In the genomic region with DNA sequence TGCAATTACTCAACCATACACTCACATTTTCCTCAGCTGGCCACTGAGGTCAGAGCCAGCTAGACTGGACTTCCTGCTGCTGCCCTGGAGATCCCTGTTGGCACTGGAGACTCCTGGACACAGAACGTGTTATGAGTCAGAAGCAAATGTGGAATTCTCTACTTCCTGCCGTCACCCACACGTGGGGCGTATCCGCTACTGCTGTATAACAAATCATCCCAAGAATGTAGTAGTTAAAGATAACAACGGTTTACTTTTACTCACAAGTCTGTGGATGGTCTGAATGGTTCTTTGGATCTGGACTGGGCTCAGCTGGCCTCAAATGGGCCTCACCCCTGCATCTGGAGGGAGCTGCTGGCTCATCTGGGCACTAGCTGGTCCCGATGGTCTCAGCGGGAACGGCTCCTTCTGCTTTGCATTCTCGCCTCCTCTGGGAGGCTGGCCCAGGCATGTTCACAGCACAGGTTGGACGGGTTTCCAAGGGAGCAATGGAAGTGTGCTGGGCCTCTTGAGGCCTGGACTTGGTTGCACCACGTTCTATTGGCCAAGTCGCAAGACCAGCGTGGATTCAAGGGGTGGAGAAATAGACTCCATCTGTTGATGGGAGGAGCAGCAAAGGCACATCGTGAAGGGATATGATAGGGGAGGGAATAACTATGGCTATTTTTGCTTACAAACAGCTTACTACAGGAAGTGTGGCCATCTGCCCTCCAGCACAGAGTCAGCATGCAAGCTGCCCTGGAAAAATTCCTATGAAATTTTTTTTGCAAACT, we compare ENCODE assay signal across 8 cellular contexts.
DNase-seq lines count a peak whose midpoint lies in the region; TF ChIP-seq lines count a peak whose summit lies in the region.

No MANE protein-coding gene starts in this region.

- H3K27ac ChIP-seq in hepatocyte (peak overlapping the region; percentile 83), suprapubic skin (peak overlapping the region; percentile 86)

- no peak for TF ChIP-seq EP300 in suprapubic skin (IDR thresholded peaks at IDR 0.05)

- no peaks in the 10 kb centered on the region for H3K9me2 ChIP-seq in hepatocyte (replicated peaks; ENCODE audit: insufficient read depth)

- no peaks in the 10 kb centered on the region for H3K27me3 ChIP-seq in hepatocyte
- H3K27me3 ChIP-seq in suprapubic skin: no peaks in the 10 kb centered on the region

- no peaks in the 10 kb centered on the region for H4K20me1 ChIP-seq in hepatocyte (ENCODE audit: insufficient read depth, poor library complexity, severe bottlenecking)

- H3K9me3 ChIP-seq in hepatocyte (ENCODE audit: low read depth) (no peaks in the 10 kb centered on the region), suprapubic skin (no peaks in the 10 kb centered on the region)

- no peak overlapping the region for H2AFZ ChIP-seq in hepatocyte

- TF ChIP-seq POLR2A in suprapubic skin (IDR thresholded peaks at IDR 0.05): no peak

- no peak for TF ChIP-seq CTCF in hepatocyte (IDR thresholded peaks at IDR 0.05; ENCODE audit: poor library complexity)
- TF ChIP-seq CTCF in suprapubic skin (IDR thresholded peaks at IDR 0.05): no peak

- DNase-seq in H4 (ENCODE audit: low spot score): peak; percentile 81
- DNase-seq in astrocyte of the hippocampus (ENCODE audit: low read depth, low spot score): peak; percentile 91
- peak; percentile 68 for DNase-seq in hepatocyte (ENCODE audit: low spot score)
- peak in 1 of 2 donors; percentile 89 for DNase-seq in suprapubic skin (ENCODE audit: low spot score in 2 of 2)
- no peak for DNase-seq in stimulated activated CD8-positive, alpha-beta memory T cell treated with anti-CD3 and anti-CD28 coated beads, Interleukin-4, amount 100 ng/mL, for 48 hours
- no peak for DNase-seq in D341Med (ENCODE audit: low spot score)
- DNase-seq in central memory CD4-positive, alpha-beta T cell: no peak
- DNase-seq in NCI-H1694 treated with DMSO at 0.1 percent for 48 hours (lab: John Stamatoyannopoulos, UW): no peak

- no peaks in the 10 kb centered on the region for H3K79me2 ChIP-seq in hepatocyte

- H3K4me1 ChIP-seq in hepatocyte (ENCODE audit: insufficient read depth): peaks cover 13% of the 10 kb centered on the region
- H3K4me1 ChIP-seq in suprapubic skin: peaks cover 31% of the 10 kb centered on the region

- 70% methylated on average over 15 of the region's 15 CpGs for whole genome bisulfite sequencing in hepatocyte (ENCODE audit: low lambda C conversion rate, missing lambda C conversion rate)
- 48% methylated on average over 15 of the region's 15 CpGs for WGBS in suprapubic skin

- H3K4me3 ChIP-seq in hepatocyte (no peak overlapping the region), suprapubic skin (no peak overlapping the region)

- no peaks in the 10 kb centered on the region for H3K36me3 ChIP-seq in hepatocyte (replicated peaks; ENCODE audit: insufficient read depth, low read depth)
- H3K36me3 ChIP-seq in suprapubic skin: no peaks in the 10 kb centered on the region

- no peak overlapping the region for H3K4me2 ChIP-seq in hepatocyte

Comparison
In these comparisons a context has a peak if more than half of its experiments do, and no peak if none do; other contexts are left out.
1. DNase-seq: peak in H4 (single experiment), astrocyte of the hippocampus (single experiment) and hepatocyte (single experiment); none in stimulated activated CD8-positive, alpha-beta memory T cell treated with anti-CD3 and anti-CD28 coated beads, Interleukin-4, amount 100 ng/mL, for 48 hours (single experiment), D341Med (single experiment), central memory CD4-positive, alpha-beta T cell (single experiment) and NCI-H1694 treated with DMSO at 0.1 percent for 48 hours (single experiment).